ENCODE assay signal across 8 cellular contexts in the genomic region with DNA sequence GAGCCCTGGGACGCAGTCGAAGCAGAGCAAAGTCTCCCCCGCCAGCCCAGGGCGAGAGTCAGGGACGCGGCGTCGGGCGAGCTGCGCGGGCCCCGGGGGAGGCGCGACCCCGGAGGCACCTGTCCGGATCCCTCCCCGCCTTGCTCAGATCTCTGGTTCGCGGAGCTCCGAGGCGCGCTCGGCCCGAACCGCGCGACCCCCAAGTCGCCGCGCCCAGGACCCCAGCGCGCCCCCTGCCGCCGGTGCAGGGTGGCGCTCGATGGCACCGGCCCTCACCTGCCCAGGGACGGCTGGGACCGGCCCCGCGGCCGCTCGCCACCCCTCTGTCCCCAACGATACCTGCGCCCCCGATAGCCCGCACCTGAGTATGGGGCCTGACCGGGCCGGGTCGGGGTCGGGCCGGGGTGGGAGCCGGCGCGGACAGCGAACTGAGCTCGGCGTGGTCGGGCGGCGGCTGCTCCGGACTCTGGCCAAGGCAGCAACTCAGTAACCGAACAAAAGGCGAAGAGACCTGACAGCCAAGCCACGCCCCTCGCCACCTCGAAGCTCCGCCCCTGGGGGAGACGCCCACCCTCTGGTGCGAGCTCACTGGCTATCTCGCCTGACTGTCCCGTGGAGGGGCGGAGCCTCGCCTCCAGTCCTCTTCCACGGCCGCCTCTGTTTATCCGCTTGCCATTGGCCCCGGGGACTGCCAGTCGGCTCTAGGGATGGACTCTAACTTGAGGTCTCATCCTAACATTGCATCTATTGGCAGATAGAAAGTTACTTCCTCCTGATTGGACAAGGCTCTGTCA. TPM values are rescaled to one million over a fixed set of nuclear protein-coding genes. Genes with fewer than 3 reads are reported as not detected.
DNase-seq lines count a peak whose midpoint lies in the region; ATAC-seq and TF ChIP-seq lines count a peak whose summit lies in the region.

TSS of gene JUP (minus strand) at position 485 of the 794 bp plus-strand sequence. CDS start 14,857 bp downstream, outside the sequence.

- TF ChIP-seq RAD21 in SK-N-SH (IDR thresholded peaks at IDR 0.05; ENCODE audit: low read length), result no peak

- peak within 1 kb of the TSS; percentile 47; the same call in 1 of the 2 replicates for H3K9ac ChIP-seq in SK-N-SH

- H3K4me1 ChIP-seq in SK-N-SH (ENCODE audit: control insufficient read depth in 1 of 2, insufficient read depth in 2 of 2, low read depth in 1 of 2, low read length in 1 of 2), result peaks cover 10 to 32% of the 10 kb centered on the region in 2 experiments; a peak in 2 of 4 replicates
- H3K4me1 ChIP-seq in neutrophil (ENCODE audit: control insufficient read depth in 1 of 2, insufficient read depth in 1 of 2, low read depth in 1 of 2, low read length in 1 of 2), result peaks cover 17 to 29% of the 10 kb centered on the region in 2 experiments

- ATAC-seq in activated naive CD4-positive, alpha-beta T cell treated with anti-CD3 and anti-CD28 coated beads, Interleukin-2, amount 50 U/mL, for 72 hours, result peak; percentile 96 to 98

- H3K36me3 ChIP-seq in SK-N-SH (replicated peaks in 1 of 2; ENCODE audit: control insufficient read depth in 1 of 2, insufficient read depth in 2 of 2, low read length in 1 of 2) (no peaks in the 10 kb centered on the region), neutrophil (no peaks in the 10 kb centered on the region)

- H3K27ac Mint-ChIP-seq in activated naive CD4-positive, alpha-beta T cell treated with anti-CD3 and anti-CD28 coated beads, Interleukin-2, amount 50 U/mL, for 72 hours, result no peak within 1 kb of the TSS

- no peaks in the 10 kb centered on the region for H3K79me2 ChIP-seq in SK-N-SH (ENCODE audit: insufficient read depth)

- POLR2A ChIA-PET in SK-N-SH (lab: Yijun Ruan, JAX), result interaction anchor here (0.6 to 1.9 kb wide), 10 partner anchors 9 to 98 kb away, joined by 3 to 10 read pairs (median 4); partner anchors contain the start of gene HAP1

- DNase-seq in DMS 273 (lab: John Stamatoyannopoulos, UW; ENCODE audit: unreplicated experiment) (peak; percentile 99), GOT3 (lab: John Stamatoyannopoulos, UW) (peak; percentile 93), MV-4-11 (lab: John Stamatoyannopoulos, UW) (peak; percentile 97), SK-N-SH (peak; percentile 99), germinal center (ENCODE audit: low spot score) (peak; percentile 99)
- peak; percentile 85 to 96 for DNase-seq in activated naive CD4-positive, alpha-beta T cell treated with anti-CD3 and anti-CD28 coated beads, Interleukin-2, amount 50 U/mL, for 72 hours (ENCODE audit: low spot score in 2 of 2)

- no peak for TF ChIP-seq EP300 in SK-N-SH (IDR thresholded peaks at IDR 0.05; ENCODE audit: borderline replicate concordance in 1 of 2, low read depth in 1 of 2, low read length in 1 of 2)

- peak within 1 kb of the TSS; percentile 69; the same call in 1 of the 2 replicates for H2AFZ ChIP-seq in SK-N-SH (ENCODE audit: low read depth)

- H3K4me3 ChIP-seq in SK-N-SH (ENCODE audit: low read depth in 2 of 2, low read length in 1 of 2) (peak within 1 kb of the TSS; percentile 64 to 66), neutrophil (ENCODE audit: low read depth in 1 of 2, low read length in 1 of 2) (peak within 1 kb of the TSS; percentile 45 to 54)

- no peaks in the 10 kb centered on the region for H4K20me1 ChIP-seq in SK-N-SH (ENCODE audit: insufficient read depth)

- H3K27me3 ChIP-seq in SK-N-SH (ENCODE audit: insufficient read depth) (no peaks in the 10 kb centered on the region), neutrophil (peaks cover 73% of the 10 kb centered on the region)

- peak within 1 kb of the TSS; percentile 88 for H3K4me2 ChIP-seq in SK-N-SH

- 1% methylated on average over 22 of the region's 79 CpGs for WGBS in SK-N-SH (ENCODE audit: low lambda C conversion rate)

- H3K27ac ChIP-seq in SK-N-SH (ENCODE audit: low read depth in 2 of 2, low read length in 1 of 2) (peak within 1 kb of the TSS in 1 of 2 experiments; percentile 17; a peak in 1 of 4 replicates), neutrophil (peak within 1 kb of the TSS; percentile 25)

- peak; percentile 63 for TF ChIP-seq CTCF in SK-N-SH (IDR thresholded peaks at IDR 0.05)
- TF ChIP-seq CTCF in neutrophil (IDR thresholded peaks at IDR 0.05), result peak; percentile 13
- TF ChIP-seq CTCF in subcutaneous adipose tissue (IDR thresholded peaks at IDR 0.05; ENCODE audit: low read depth), result no peak

- H3K36me3 Mint-ChIP-seq in activated naive CD4-positive, alpha-beta T cell treated with anti-CD3 and anti-CD28 coated beads, Interleukin-2, amount 50 U/mL, for 72 hours, result no peaks in the 10 kb centered on the region

- no peaks in the 10 kb centered on the region for H3K9me3 Mint-ChIP-seq in activated naive CD4-positive, alpha-beta T cell treated with anti-CD3 and anti-CD28 coated beads, Interleukin-2, amount 50 U/mL, for 72 hours

- peaks cover 4% of the 10 kb centered on the region for H3F3A ChIP-seq in SK-N-SH (replicated peaks; ENCODE audit: insufficient read depth)

- CTCF ChIA-PET in SK-N-SH (lab: Yijun Ruan, JAX), result interaction anchor here (0.6 to 4.4 kb wide), 32 partner anchors 9 to 186 kb away, joined by 3 to 45 read pairs (median 5); partner anchors contain the start of genes FKBP10, GAST and P3H4

- H3K9me3 ChIP-seq in SK-N-SH, result no peaks in the 10 kb centered on the region
- no peaks in the 10 kb centered on the region for H3K9me3 ChIP-seq in neutrophil

- H3K9me2 ChIP-seq in SK-N-SH, result no peaks in the 10 kb centered on the region

TF ChIP-seq in SK-N-SH, 30 proteins besides CTCF, POLR2A, EP300 and RAD21 (continues in another document):
- TF ChIP-seq TAF1 (IDR thresholded peaks at IDR 0.05; ENCODE audit: borderline replicate concordance, low read depth, low read length) (peak; percentile 70; the same call in 1 of the 2 replicates), POLR2AphosphoS5 (IDR thresholded peaks at IDR 0.05; ENCODE audit: low read depth, low read length) (peak; percentile 70), SIN3A (IDR thresholded peaks at IDR 0.05; ENCODE audit: borderline replicate concordance, low read depth, low read length) (peak; percentile 58; the same call in 1 of the 2 replicates), CHD2 (IDR thresholded peaks at IDR 0.05; ENCODE audit: low read length, partially characterized antibody) (peak; percentile 94), RFX5 (IDR thresholded peaks at IDR 0.05; ENCODE audit: low read length) (peak; percentile 79), MXI1 (IDR thresholded peaks at IDR 0.05; ENCODE audit: low read depth, low read length) (0 out of 2 replicates have a peak, but pooled peaks have one; percentile 16), RCOR1 (IDR thresholded peaks at IDR 0.05; ENCODE audit: low read length) (peak; percentile 37; the same call in 1 of the 2 replicates), TEAD4 (IDR thresholded peaks at IDR 0.05; ENCODE audit: borderline replicate concordance, insufficient read depth) (no peak), EZH2phosphoT487 (IDR thresholded peaks at IDR 0.05; ENCODE audit: borderline replicate concordance, low read depth) (no peak), JUND (IDR thresholded peaks at IDR 0.05) (no peak), FOSL2 (IDR thresholded peaks at IDR 0.05; ENCODE audit: borderline replicate concordance, low read depth) (no peak), MAX (IDR thresholded peaks at IDR 0.05; ENCODE audit: low read depth) (0 out of 2 replicates have a peak, but pooled peaks have one; percentile 17), TCF12 (IDR thresholded peaks at IDR 0.05) (no peak)
- TF ChIP-seq, protein P1, sequence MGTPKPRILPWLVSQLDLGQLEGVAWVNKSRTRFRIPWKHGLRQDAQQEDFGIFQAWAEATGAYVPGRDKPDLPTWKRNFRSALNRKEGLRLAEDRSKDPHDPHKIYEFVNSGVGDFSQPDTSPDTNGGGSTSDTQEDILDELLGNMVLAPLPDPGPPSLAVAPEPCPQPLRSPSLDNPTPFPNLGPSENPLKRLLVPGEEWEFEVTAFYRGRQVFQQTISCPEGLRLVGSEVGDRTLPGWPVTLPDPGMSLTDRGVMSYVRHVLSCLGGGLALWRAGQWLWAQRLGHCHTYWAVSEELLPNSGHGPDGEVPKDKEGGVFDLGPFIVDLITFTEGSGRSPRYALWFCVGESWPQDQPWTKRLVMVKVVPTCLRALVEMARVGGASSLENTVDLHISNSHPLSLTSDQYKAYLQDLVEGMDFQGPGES (IDR thresholded peaks at IDR 0.05; ENCODE audit: low read depth, low read length), result peak; percentile 94
- TF ChIP-seq, protein P2, sequence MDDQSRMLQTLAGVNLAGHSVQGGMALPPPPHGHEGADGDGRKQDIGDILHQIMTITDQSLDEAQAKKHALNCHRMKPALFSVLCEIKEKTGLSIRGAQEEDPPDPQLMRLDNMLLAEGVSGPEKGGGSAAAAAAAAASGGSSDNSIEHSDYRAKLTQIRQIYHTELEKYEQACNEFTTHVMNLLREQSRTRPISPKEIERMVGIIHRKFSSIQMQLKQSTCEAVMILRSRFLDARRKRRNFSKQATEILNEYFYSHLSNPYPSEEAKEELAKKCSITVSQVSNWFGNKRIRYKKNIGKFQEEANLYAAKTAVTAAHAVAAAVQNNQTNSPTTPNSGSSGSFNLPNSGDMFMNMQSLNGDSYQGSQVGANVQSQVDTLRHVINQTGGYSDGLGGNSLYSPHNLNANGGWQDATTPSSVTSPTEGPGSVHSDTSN (IDR thresholded peaks at IDR 0.05), result peak; percentile 100
- TF ChIP-seq, protein P3, sequence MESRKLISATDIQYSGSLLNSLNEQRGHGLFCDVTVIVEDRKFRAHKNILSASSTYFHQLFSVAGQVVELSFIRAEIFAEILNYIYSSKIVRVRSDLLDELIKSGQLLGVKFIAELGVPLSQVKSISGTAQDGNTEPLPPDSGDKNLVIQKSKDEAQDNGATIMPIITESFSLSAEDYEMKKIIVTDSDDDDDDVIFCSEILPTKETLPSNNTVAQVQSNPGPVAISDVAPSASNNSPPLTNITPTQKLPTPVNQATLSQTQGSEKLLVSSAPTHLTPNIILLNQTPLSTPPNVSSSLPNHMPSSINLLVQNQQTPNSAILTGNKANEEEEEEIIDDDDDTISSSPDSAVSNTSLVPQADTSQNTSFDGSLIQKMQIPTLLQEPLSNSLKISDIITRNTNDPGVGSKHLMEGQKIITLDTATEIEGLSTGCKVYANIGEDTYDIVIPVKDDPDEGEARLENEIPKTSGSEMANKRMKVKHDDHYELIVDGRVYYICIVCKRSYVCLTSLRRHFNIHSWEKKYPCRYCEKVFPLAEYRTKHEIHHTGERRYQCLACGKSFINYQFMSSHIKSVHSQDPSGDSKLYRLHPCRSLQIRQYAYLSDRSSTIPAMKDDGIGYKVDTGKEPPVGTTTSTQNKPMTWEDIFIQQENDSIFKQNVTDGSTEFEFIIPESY (IDR thresholded peaks at IDR 0.05; ENCODE audit: borderline replicate concordance, low read depth), result no peak

RNA-seq across cellular contexts. Expression of gene JUP, which starts in this region (rescaled TPM):
- polyA plus RNA-seq in SK-N-SH (2012; rRNA removed), result 9.3 and 13.0 TPM in 2 replicates
- 4.0 and 8.5 TPM in 2 replicates for polyA plus RNA-seq in SK-N-SH (2012; cell fraction: cytosol; rRNA removed)
- polyA plus RNA-seq in SK-N-SH (2012; cell fraction: nucleus; rRNA removed), result 12.3 and 16.4 TPM in 2 replicates
- under 1 TPM; 0.39 to 0.72 TPM for total RNA-seq in activated naive CD4-positive, alpha-beta T cell treated with anti-CD3 and anti-CD28 coated beads, Interleukin-2, amount 50 U/mL, for 72 hours
- total RNA-seq in subcutaneous adipose tissue, result 10 to 100 TPM; 22.7 to 96.3 (median 57.6) TPM

Comparison
In these comparisons a context has a peak if more than half of its experiments do, and no peak if none do; other contexts are left out.
1. RNA of gene JUP (total RNA-seq): 22.7 to 96.3 TPM in subcutaneous adipose tissue; 0.39 to 0.72 TPM in activated naive CD4-positive, alpha-beta T cell treated with anti-CD3 and anti-CD28 coated beads, Interleukin-2, amount 50 U/mL, for 72 hours; every median in the first group is over 10 times any median in the second.
2. Peak in DNase-seq and ATAC-seq in activated naive CD4-positive, alpha-beta T cell treated with anti-CD3 and anti-CD28 coated beads, Interleukin-2, amount 50 U/mL, for 72 hours; RNA of the gene not detected or under 1 TPM.
3. Peak in every context shown above with its lines, with median percentiles within 50 percentile points of each other: DNase-seq.